8 cellular contexts compared by ENCODE assay signal in the genomic region with DNA sequence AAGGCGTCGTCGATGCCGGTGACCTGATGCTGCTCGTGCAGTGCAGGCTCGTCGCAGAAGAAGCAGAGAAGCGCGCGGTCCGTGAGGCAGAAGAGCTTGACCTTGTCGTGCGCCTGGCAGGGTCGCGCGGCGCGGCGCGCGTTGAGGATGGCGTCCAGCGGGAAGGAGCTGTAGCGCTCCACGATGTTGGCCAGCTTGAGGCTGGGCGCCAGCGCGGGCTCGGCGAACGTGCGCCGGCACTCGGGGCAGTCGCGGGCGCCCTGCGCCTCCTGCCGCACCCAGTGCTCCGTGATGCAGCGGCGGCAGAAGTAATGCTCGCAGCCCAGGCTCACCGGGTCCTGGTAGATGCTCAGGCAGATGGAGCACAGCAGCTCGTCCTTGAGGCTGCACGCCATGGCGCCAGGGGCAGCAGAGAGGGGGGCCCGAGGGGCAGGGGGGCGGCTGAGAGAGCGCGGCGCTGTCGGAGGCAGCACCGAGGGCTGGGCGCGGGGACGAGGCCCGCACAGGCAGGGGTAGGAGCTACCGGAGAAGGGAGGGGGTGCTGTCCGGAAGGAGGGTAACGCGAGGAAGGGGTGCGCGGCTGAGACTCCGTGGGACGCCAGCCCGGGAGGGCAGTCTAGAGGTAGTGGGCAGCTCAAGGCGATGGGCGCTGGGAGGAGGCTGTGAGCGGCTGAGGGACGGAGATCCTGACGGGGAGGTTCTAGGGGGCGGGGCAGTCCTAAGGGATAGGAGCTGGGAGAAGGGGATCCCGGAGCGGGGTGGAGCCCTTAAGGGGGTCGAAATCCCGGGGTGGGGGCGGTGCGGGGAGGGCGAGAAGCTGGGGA. TPM values are rescaled to one million over a fixed set of nuclear protein-coding genes. Genes with fewer than 3 reads are reported as not detected.
DNase-seq lines count a peak whose midpoint lies in the region; ATAC-seq lines count a peak whose summit lies in the region.

No MANE protein-coding gene starts in this region.

- no peaks in the 10 kb centered on the region for H3K79me2 ChIP-seq in trophoblast cell (ENCODE audit: control insufficient read depth, insufficient read depth, low read length, poor library complexity)

- intact Hi-C loops in head of caudate nucleus (cut with DNase I) = loop anchor here (10.0 kb wide), 1 partner anchor 74 kb away; a partner anchor contains a TSS

- H3K4me3 ChIP-seq in trophoblast cell (ENCODE audit: low read depth, low read length) = peak overlapping the region; percentile 93

- peak overlapping the region; percentile 99 for H3K4me2 ChIP-seq in trophoblast cell (ENCODE audit: low read length)

- H2BK12ac ChIP-seq in trophoblast cell (ENCODE audit: low read length) = no peak overlapping the region

- no peak overlapping the region for H3K23ac ChIP-seq in trophoblast cell (ENCODE audit: low read length)

- DNase-seq in NCI-H1694 (lab: John Stamatoyannopoulos, UW) (peak; percentile 34), NCI-H1694 treated with DMSO at 0.1 percent for 48 hours (lab: John Stamatoyannopoulos, UW) (no peak), NCI-H774 (lab: John Stamatoyannopoulos, UW) (peak; percentile 61), head of caudate nucleus (peak in 28 of 42 donors; percentile 20 to 73 (median 42)), trophoblast cell (peak; percentile 37 to 54), dedifferentiated amniotic fluid mesenchymal stem cell (ENCODE audit: extremely low spot score) (no peak)
- DNase-seq in activated effector memory CD4-positive, alpha-beta T cell treated with Interleukin-2 at 50 U/mL for 16 hours = peak; percentile 15

- no peak overlapping the region for H2AK5ac ChIP-seq in trophoblast cell (ENCODE audit: low read length)

- H2BK120ac ChIP-seq in trophoblast cell (ENCODE audit: insufficient read depth, low read length, poor library complexity) = no peak overlapping the region

- peak; percentile 15 for ATAC-seq in HG02943 (IDR thresholded peaks at IDR 0.05; ENCODE audit: low read depth, unreplicated experiment)

- no peak overlapping the region for H3K14ac ChIP-seq in trophoblast cell (ENCODE audit: low read length)

- peak overlapping the region; percentile 41 for H2AFZ ChIP-seq in trophoblast cell (ENCODE audit: insufficient read depth, low read length, poor library complexity)

- peaks cover 2% of the 10 kb centered on the region for H3K79me1 ChIP-seq in trophoblast cell (ENCODE audit: low read length)

- H4K8ac ChIP-seq in trophoblast cell (ENCODE audit: low read depth, low read length) = no peak overlapping the region

- H3K27me3 ChIP-seq in trophoblast cell (ENCODE audit: insufficient read depth, low read length) = no peaks in the 10 kb centered on the region

- H3K4me1 ChIP-seq in trophoblast cell (ENCODE audit: control insufficient read depth in 1 of 2, insufficient read depth in 2 of 2, low read length in 2 of 2) = peaks cover 12 to 18% of the 10 kb centered on the region in 2 experiments

- no peak overlapping the region for H4K12ac ChIP-seq in trophoblast cell (ENCODE audit: low read depth, low read length)

- no CpG with 5 or more reads among the region's 80 CpGs for WGBS in trophoblast cell (ENCODE audit: extremely low coverage, insufficient coverage, insufficient read length)

- H3K9me3 ChIP-seq in trophoblast cell (ENCODE audit: insufficient read depth, low read depth, low read length) = peaks cover 4% of the 10 kb centered on the region

- H3K27ac ChIP-seq in trophoblast cell (ENCODE audit: low read depth, low read length) = no peak overlapping the region

- no peak overlapping the region for H2BK5ac ChIP-seq in trophoblast cell (ENCODE audit: low read depth, low read length, poor library complexity)

- H3K4ac ChIP-seq in trophoblast cell (ENCODE audit: low read depth, low read length) = no peak overlapping the region

- H4K91ac ChIP-seq in trophoblast cell (ENCODE audit: low read depth, low read length) = no peak overlapping the region

- no peak overlapping the region for H3K18ac ChIP-seq in trophoblast cell (ENCODE audit: low read length)

- peak overlapping the region; percentile 24 for H3K9ac ChIP-seq in trophoblast cell (ENCODE audit: low read length)

- no peaks in the 10 kb centered on the region for H3K36me3 ChIP-seq in trophoblast cell (ENCODE audit: control insufficient read depth in 1 of 2, insufficient read depth in 2 of 2, low read length in 2 of 2)

RNA-seq across cellular contexts. Expression of a gene that starts 0.6 kb away (rescaled TPM):
- polyA plus RNA-seq in trophoblast cell (2013) = 4.7 and 4.8 TPM in 2 replicates

Comparison
In these comparisons a context has a peak if more than half of its experiments do, and no peak if none do; other contexts are left out.
1. DNase-seq: peak in NCI-H1694 (single experiment), NCI-H774 (single experiment), activated effector memory CD4-positive, alpha-beta T cell treated with Interleukin-2 at 50 U/mL for 16 hours (single experiment), head of caudate nucleus (28 of 42) and trophoblast cell (2 of 2); none in NCI-H1694 treated with DMSO at 0.1 percent for 48 hours (single experiment) and dedifferentiated amniotic fluid mesenchymal stem cell (single experiment).